8 cellular contexts compared by ENCODE assay signal in the genomic region with DNA sequence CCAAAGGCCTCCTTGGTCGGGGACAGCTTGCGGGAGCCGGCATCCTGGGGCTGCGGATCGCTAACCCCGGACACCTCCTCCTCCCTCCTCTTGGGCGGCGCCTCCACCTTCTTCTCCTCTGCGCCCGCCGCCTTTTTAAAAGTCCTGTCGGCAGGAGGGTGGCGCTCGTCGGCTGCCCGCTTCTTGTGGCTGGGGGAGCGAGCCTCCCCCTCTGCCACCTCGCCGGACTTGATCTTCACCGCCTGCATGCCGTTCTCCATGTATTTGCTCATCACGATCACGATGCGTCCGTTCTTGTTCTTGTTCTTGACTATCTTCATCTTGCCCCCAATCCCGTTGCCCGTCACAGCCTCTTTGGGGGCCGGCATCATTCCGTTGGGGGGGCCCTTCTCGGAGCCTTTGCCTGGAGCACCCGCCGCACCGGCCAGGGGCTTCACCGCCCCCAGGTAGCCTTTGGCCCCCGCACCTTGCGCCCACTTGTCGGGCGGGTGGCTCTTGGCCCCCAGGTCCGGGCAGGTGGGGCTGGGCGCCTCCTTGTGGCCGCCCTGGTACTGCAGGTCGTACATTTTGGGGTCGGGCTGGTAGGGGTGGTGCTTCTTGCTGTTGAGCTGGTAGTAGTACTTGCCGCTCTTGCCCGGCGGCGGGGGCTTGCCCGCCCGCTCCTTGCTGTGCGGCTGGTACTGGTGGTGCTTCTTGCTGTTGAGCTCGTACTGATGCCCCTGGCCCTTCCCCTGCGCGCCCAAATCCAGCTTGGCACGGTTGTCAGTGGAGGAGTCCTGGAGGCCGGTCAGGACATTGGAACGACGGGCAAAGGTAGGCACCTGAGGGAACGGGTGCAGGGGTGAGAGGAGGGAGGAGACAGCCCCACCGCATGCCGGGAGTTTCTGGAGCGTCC. TPM values are rescaled to one million over a fixed set of nuclear protein-coding genes. Genes with fewer than 3 reads are reported as not detected.
DNase-seq lines count a peak whose midpoint lies in the region; ATAC-seq and TF ChIP-seq lines count a peak whose summit lies in the region.

No MANE protein-coding gene starts in this region.

- no peak for TF ChIP-seq EP300 in suprapubic skin (IDR thresholded peaks at IDR 0.05)

- DNase-seq in activated T-cell treated with anti-CD3 and anti-CD28 coated beads, Interleukin-2, amount 50 U/mL, for 1 hour, result peak; percentile 70
- no peak for DNase-seq in activated T-cell treated with anti-CD3 and anti-CD28 coated beads, Interleukin-2, amount 50 U/mL, for 4 hours
- no peak for DNase-seq in T-helper 2 cell treated with Interferon-gamma antibody and Interleukin-4, amounts not matched to agents 5 μg/mL and 100 μg/mL, for 36 hours (ENCODE audit: low spot score)
- no peak for DNase-seq in fibroblast of the aortic adventitia (ENCODE audit: low read depth)
- no peak for DNase-seq in suprapubic skin (ENCODE audit: low spot score in 2 of 2)
- no peak for DNase-seq in medulla oblongata (ENCODE audit: extremely low spot score)

- TF ChIP-seq CTCF in fibroblast of the aortic adventitia (IDR thresholded peaks at IDR 0.05; ENCODE audit: insufficient read depth, low read length) (peak; percentile 70), suprapubic skin (IDR thresholded peaks at IDR 0.05) (peak; percentile 30 to 59)

- peaks cover 70% of the 10 kb centered on the region for H3K4me1 ChIP-seq in suprapubic skin

- H3K4me3 ChIP-seq in fibroblast of the aortic adventitia (ENCODE audit: low read depth, low read length) (no peak overlapping the region), suprapubic skin (no peak overlapping the region)

- H3K27me3 ChIP-seq in suprapubic skin, result no peaks in the 10 kb centered on the region

- whole genome bisulfite sequencing in suprapubic skin, result 93% methylated on average over 44 of the region's 61 CpGs

- H3K9me3 ChIP-seq in suprapubic skin, result no peaks in the 10 kb centered on the region

- no peak overlapping the region for H3K27ac ChIP-seq in suprapubic skin

- H3K4me3 Mint-ChIP-seq in activated T-cell treated with anti-CD3 and anti-CD28 coated beads, Interleukin-2, amount 50 U/mL, for 4 hours, result no peak overlapping the region
- peak overlapping the region; percentile 7 for H3K4me3 Mint-ChIP-seq in T-helper 2 cell treated with Interferon-gamma antibody and Interleukin-4, amounts not matched to agents 5 μg/mL and 100 μg/mL, for 36 hours

- ATAC-seq in activated T-cell treated with anti-CD3 and anti-CD28 coated beads, Interleukin-2, amount 50 U/mL, for 4 hours, result no peak
- no peak for ATAC-seq in HG02884 (IDR thresholded peaks at IDR 0.05; ENCODE audit: unreplicated experiment)
- no peak for ATAC-seq in HG03108 (IDR thresholded peaks at IDR 0.05; ENCODE audit: unreplicated experiment)

- H3K36me3 ChIP-seq in suprapubic skin, result peaks cover 20% of the 10 kb centered on the region

- no peak overlapping the region for H3K27ac Mint-ChIP-seq in T-helper 2 cell treated with Interferon-gamma antibody and Interleukin-4, amounts not matched to agents 5 μg/mL and 100 μg/mL, for 36 hours

- H3K36me3 Mint-ChIP-seq in activated T-cell treated with anti-CD3 and anti-CD28 coated beads, Interleukin-2, amount 50 U/mL, for 4 hours (ENCODE audit: insufficient read depth), result peaks cover 5% of the 10 kb centered on the region
- H3K36me3 Mint-ChIP-seq in T-helper 2 cell treated with Interferon-gamma antibody and Interleukin-4, amounts not matched to agents 5 μg/mL and 100 μg/mL, for 36 hours (ENCODE audit: low read depth), result peaks cover 31% of the 10 kb centered on the region

- H3K4me1 Mint-ChIP-seq in activated T-cell treated with anti-CD3 and anti-CD28 coated beads, Interleukin-2, amount 50 U/mL, for 4 hours (ENCODE audit: low read depth), result peaks cover 29% of the 10 kb centered on the region
- H3K4me1 Mint-ChIP-seq in T-helper 2 cell treated with Interferon-gamma antibody and Interleukin-4, amounts not matched to agents 5 μg/mL and 100 μg/mL, for 36 hours (ENCODE audit: low read depth), result peaks cover 15% of the 10 kb centered on the region

- H3K27me3 Mint-ChIP-seq in activated T-cell treated with anti-CD3 and anti-CD28 coated beads, Interleukin-2, amount 50 U/mL, for 4 hours (ENCODE audit: low read depth), result peaks cover under 1% of the 10 kb centered on the region
- peaks cover under 1% of the 10 kb centered on the region for H3K27me3 Mint-ChIP-seq in T-helper 2 cell treated with Interferon-gamma antibody and Interleukin-4, amounts not matched to agents 5 μg/mL and 100 μg/mL, for 36 hours (ENCODE audit: low read depth)

- H3K9me3 Mint-ChIP-seq in activated T-cell treated with anti-CD3 and anti-CD28 coated beads, Interleukin-2, amount 50 U/mL, for 4 hours, result no peaks in the 10 kb centered on the region
- H3K9me3 Mint-ChIP-seq in T-helper 2 cell treated with Interferon-gamma antibody and Interleukin-4, amounts not matched to agents 5 μg/mL and 100 μg/mL, for 36 hours, result no peaks in the 10 kb centered on the region

- no peak for TF ChIP-seq POLR2A in suprapubic skin (IDR thresholded peaks at IDR 0.05)

RNA-seq across cellular contexts. Expression of gene CBX4, which starts 4.4 kb away (rescaled TPM):
- total RNA-seq in activated T-cell treated with anti-CD3 and anti-CD28 coated beads, Interleukin-2, amount 50 U/mL, for 4 hours, result 10 to 100 TPM; 15.3 to 16.4 (median 15.3) TPM
- total RNA-seq in fibroblast of the aortic adventitia (ENCODE audit: low replicate concordance) (8.3 and 12.8 TPM in 2 replicates), suprapubic skin (10 to 100 TPM; 33.0 to 47.7 (median 38.0) TPM)

RNA-seq across cellular contexts. Expression of gene CBX8, which starts 37.9 kb away (rescaled TPM):
- total RNA-seq in activated T-cell treated with anti-CD3 and anti-CD28 coated beads, Interleukin-2, amount 50 U/mL, for 4 hours, result 1 to 10 TPM; 1.7 to 4.3 (median 3.1) TPM
- total RNA-seq in fibroblast of the aortic adventitia (ENCODE audit: low replicate concordance) (1.5 and 1.7 TPM in 2 replicates), suprapubic skin (1 to 10 TPM; 2.3 to 6.4 (median 3.1) TPM)

RNA-seq across cellular contexts. Expression of gene CBX2, which starts 56.9 kb away (rescaled TPM):
- total RNA-seq in activated T-cell treated with anti-CD3 and anti-CD28 coated beads, Interleukin-2, amount 50 U/mL, for 4 hours, result 1 to 10 TPM; 1.0 to 2.6 (median 1.4) TPM
- total RNA-seq in fibroblast of the aortic adventitia (ENCODE audit: low replicate concordance) (0.57 and 0.63 TPM in 2 replicates), suprapubic skin (1 to 10 TPM; 2.2 to 7.0 (median 5.2) TPM)
